ENCODE assay signal across 15 cellular contexts in the genomic region with DNA sequence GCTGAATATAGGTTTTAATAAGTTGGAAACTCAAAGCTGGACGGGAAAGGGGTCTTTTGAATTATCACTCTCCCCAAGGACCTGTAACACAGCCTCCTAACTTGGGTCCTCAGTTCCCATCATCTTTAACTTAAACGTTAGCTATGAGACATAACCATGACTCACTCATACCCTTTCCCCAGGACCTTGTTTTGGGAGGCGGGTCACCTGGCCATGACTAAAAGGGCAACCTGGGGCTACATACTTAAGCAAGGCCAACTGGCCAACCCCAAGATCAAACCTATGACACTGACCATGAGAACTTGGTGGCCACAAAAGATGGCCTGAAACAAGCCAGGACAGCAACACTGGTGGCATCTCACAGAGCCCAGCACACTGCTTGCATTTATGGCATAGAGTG.
DNase-seq lines count a peak whose midpoint lies in the region; ATAC-seq and TF ChIP-seq lines count a peak whose summit lies in the region.
"Had no signal": no experiment of that assay in that cellular context is flagged by ENCODE, and none has a peak within 500 bp of the region (broad histone marks: within the 10 kb centered on the region; RNA-seq: fewer than 3 reads in every experiment).

No MANE protein-coding gene starts in this region.

- POLR2A ChIA-PET in PC-9 (lab: Charles Lee; ENCODE audit: unreplicated experiment), result no interaction called here

- no peaks in the 10 kb centered on the region for H3K4me1 ChIP-seq in PC-9 (replicated peaks; ENCODE audit: insufficient read depth)

- no peaks in the 10 kb centered on the region for H3K9me3 ChIP-seq in PC-9 (ENCODE audit: insufficient read depth, low read depth)
- H3K9me3 ChIP-seq: heart right ventricle had no signal

- H2AFZ ChIP-seq in PC-9, result no peak overlapping the region

- no peak overlapping the region for H3K4me3 ChIP-seq in PC-9
- H3K4me3 ChIP-seq: K562 had no signal

- H3K79me2 ChIP-seq in PC-9 (ENCODE audit: low read depth), result no peaks in the 10 kb centered on the region

- H3K4me3 Mint-ChIP-seq in IgD-negative memory B cell (peak overlapping the region in 3 of 4 donors; percentile 33 to 69 (median 53)), natural killer cell (peak overlapping the region; percentile 93)
- peak overlapping the region; percentile 90 for H3K4me3 Mint-ChIP-seq in activated naive CD4-positive, alpha-beta T cell treated with anti-CD3 and anti-CD28 coated beads, Interleukin-2, amount 50 U/mL, for 24 hours

- H3K4me1 Mint-ChIP-seq in IgD-negative memory B cell (peaks cover 14 to 32% (median 31%) of the 10 kb centered on the region in 3 donors), natural killer cell (peaks cover 61 to 68% of the 10 kb centered on the region in 2 donors)
- peaks cover 72% of the 10 kb centered on the region for H3K4me1 Mint-ChIP-seq in activated naive CD4-positive, alpha-beta T cell treated with anti-CD3 and anti-CD28 coated beads, Interleukin-2, amount 50 U/mL, for 24 hours

- ATAC-seq in natural killer cell, result peak in 1 of 3 donors; percentile 19
- ATAC-seq: heart right ventricle, K562, left cardiac atrium had no signal

- H4K20me1 ChIP-seq in PC-9 (ENCODE audit: insufficient read depth), result no peaks in the 10 kb centered on the region

- no peak overlapping the region for H3K4me2 ChIP-seq in PC-9

- BruUV-seq in PC-9 (replicated peaks; lab: Mats Ljungman, UMichigan), result no TSS peak

- TF ChIP-seq CTCF in natural killer cell (IDR thresholded peaks at IDR 0.05) (no peak), PC-9 (conservative IDR thresholded peaks at IDR 0.05) (no peak)

- H3K9me3 Mint-ChIP-seq in IgD-negative memory B cell, result no peaks in the 10 kb centered on the region
- no peaks in the 10 kb centered on the region for H3K9me3 Mint-ChIP-seq in activated naive CD4-positive, alpha-beta T cell treated with anti-CD3 and anti-CD28 coated beads, Interleukin-2, amount 50 U/mL, for 24 hours
- H3K9me3 Mint-ChIP-seq in natural killer cell, result no peaks in the 10 kb centered on the region

- intact Hi-C loops in natural killer cell (cut with micrococcal nuclease), result loop anchor here (5.0 kb wide), 2 partner anchors 39 to 51 kb away; no protein-coding TSS in a partner anchor
- intact Hi-C loops in PC-9 (cut with micrococcal nuclease; ENCODE audit: unreplicated experiment), result no loop called here

- H3K27me3 Mint-ChIP-seq in IgD-negative memory B cell (no peaks in the 10 kb centered on the region), natural killer cell (ENCODE audit: low read depth in 2 of 2) (peaks cover 0 to 6% of the 10 kb centered on the region in 2 donors)
- no peaks in the 10 kb centered on the region for H3K27me3 Mint-ChIP-seq in activated naive CD4-positive, alpha-beta T cell treated with anti-CD3 and anti-CD28 coated beads, Interleukin-2, amount 50 U/mL, for 24 hours

- CTCF ChIA-PET in PC-9 (lab: Charles Lee), result no interaction called here

- no peak overlapping the region for H3K27ac ChIP-seq in PC-9

- H3K9me2 ChIP-seq in PC-9 (ENCODE audit: insufficient read depth), result no peaks in the 10 kb centered on the region

- H3K27ac Mint-ChIP-seq in IgD-negative memory B cell, result peak overlapping the region in 1 of 3 donors; percentile 40
- H3K27ac Mint-ChIP-seq in activated naive CD4-positive, alpha-beta T cell treated with anti-CD3 and anti-CD28 coated beads, Interleukin-2, amount 50 U/mL, for 24 hours, result peak overlapping the region; percentile 100
- H3K27ac Mint-ChIP-seq in natural killer cell, result peak overlapping the region; percentile 86 to 95

- H3F3A ChIP-seq in PC-9 (ENCODE audit: insufficient read depth, low read depth), result no peaks in the 10 kb centered on the region

- DNase-seq in EL (peak; percentile 1), natural killer cell (no peak), NCI-H524 (lab: John Stamatoyannopoulos, UW) (no peak), MV-4-11 (lab: John Stamatoyannopoulos, UW) (no peak), PC-9 (no peak)
- DNase-seq: activated CD4-positive, CD25-positive, alpha-beta regulatory T cell; C1 segment of cervical spinal cord; heart right ventricle; left cardiac atrium; NCI-H1436 treated with DMSO at 0.1 percent for 48 hours; NCI-H446; stimulated activated CD4-positive, alpha-beta T cell treated with anti-CD3 and anti-CD28 coated beads, Interleukin-2, amount 100 ng/mL, for 48 hours had no signal

- H3K36me3 ChIP-seq in PC-9 (ENCODE audit: low read depth), result no peaks in the 10 kb centered on the region
- H3K36me3 ChIP-seq: heart right ventricle had no signal

- H3K27me3 ChIP-seq in PC-9 (ENCODE audit: insufficient read depth, low read depth), result no peaks in the 10 kb centered on the region
- H3K27me3 ChIP-seq: heart right ventricle had no signal

- H3K36me3 Mint-ChIP-seq in IgD-negative memory B cell, result peaks cover 2% of the 10 kb centered on the region
- no peaks in the 10 kb centered on the region for H3K36me3 Mint-ChIP-seq in activated naive CD4-positive, alpha-beta T cell treated with anti-CD3 and anti-CD28 coated beads, Interleukin-2, amount 50 U/mL, for 24 hours
- H3K36me3 Mint-ChIP-seq in natural killer cell, result no peaks in the 10 kb centered on the region
